Comparison of ENCODE assay signal across 18 cellular contexts in the genomic region with DNA sequence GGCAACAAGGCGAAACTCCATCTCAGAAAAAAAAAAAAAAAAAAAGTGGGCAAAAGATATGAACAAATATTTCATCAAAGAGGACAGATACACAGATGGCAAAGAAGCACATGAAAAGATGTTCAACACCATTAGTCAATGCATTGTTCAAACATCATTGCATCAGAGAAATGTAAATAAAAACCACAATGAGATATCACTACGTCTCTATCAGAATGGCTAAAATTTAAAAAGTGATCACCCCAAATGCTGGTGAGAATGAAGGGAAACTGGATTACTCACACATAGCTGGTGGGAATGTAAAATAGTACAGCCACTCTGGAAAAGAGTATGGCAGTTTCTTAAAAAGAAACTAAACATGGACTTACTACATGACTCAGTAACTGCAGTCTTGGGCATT. TPM values are rescaled to one million over a fixed set of nuclear protein-coding genes. Genes with fewer than 3 reads are reported as not detected.
DNase-seq lines count a peak whose midpoint lies in the region; ATAC-seq, FAIRE-seq and TF ChIP-seq lines count a peak whose summit lies in the region.
"Had no signal": no experiment of that assay in that cellular context is flagged by ENCODE, and none has a peak within 500 bp of the region (broad histone marks: within the 10 kb centered on the region; RNA-seq: fewer than 3 reads in every experiment).

No MANE protein-coding gene starts in this region.

- CTCF ChIA-PET in A549 (lab: Yijun Ruan, JAX) (interaction anchor here (0.6 kb wide), 1 partner anchor 228 kb away, joined by 3 read pairs; no protein-coding TSS in a partner anchor), PC-3 (lab: Charles Lee) (interaction anchor here (0.6 kb wide), 1 partner anchor 469 kb away, joined by 3 read pairs; no protein-coding TSS in a partner anchor)

- no peak overlapping the region for H3K4me3 ChIP-seq in A549
- no peak overlapping the region for H3K4me3 ChIP-seq in PC-3 (ENCODE audit: low read length)
- H3K4me3 ChIP-seq in epithelial cell of esophagus (ENCODE audit: low read length), result no peak overlapping the region
- H3K4me3 ChIP-seq: GM23338, Peyer's patch had no signal

- no peak overlapping the region for H3K9ac ChIP-seq in PC-3 (ENCODE audit: low read length)
- H3K9ac ChIP-seq: SK-N-SH had no signal

- WGBS in A549 (ENCODE audit: missing lambda C conversion rate), result 44% methylated on average over 2 of the region's 2 CpGs

- peaks cover 79% of the 10 kb centered on the region for H3K79me2 ChIP-seq in PC-3 (ENCODE audit: low read length)

- H3K4me2 ChIP-seq in A549 (peak overlapping the region; percentile 46), PC-3 (ENCODE audit: low read length) (peak overlapping the region; percentile 14; the same call in 1 of the 2 replicates)
- H3K4me2 ChIP-seq: GM23338, SK-N-SH had no signal

- H3K27ac ChIP-seq in A549 (peak overlapping the region in 1 of 2 experiments; percentile 24; a peak in 2 of 6 replicates), PC-3 (ENCODE audit: low read length) (0 out of 2 replicates have a peak overlapping the region, but pooled peaks have one; percentile 1)
- H3K27ac ChIP-seq: C4-2B, Peyer's patch had no signal

- H3F3A ChIP-seq in PC-3 (ENCODE audit: low read length, unreplicated experiment), result no peaks in the 10 kb centered on the region

- intact Hi-C loops in PC-3 (cut with micrococcal nuclease), result no loop called here

- no peak for FAIRE-seq in A549 (lab: Jason Lieb, UNC)

- TF ChIP-seq EP300 in A549 (IDR thresholded peaks at IDR 0.05), result no peak

- TF ChIP-seq CTCF in A549 (IDR thresholded peaks at IDR 0.05), result no peak
- no peak for TF ChIP-seq CTCF in PC-3 (conservative IDR thresholded peaks at IDR 0.05; ENCODE audit: low read depth, low read length)
- no peak for TF ChIP-seq CTCF in epithelial cell of esophagus (IDR thresholded peaks at IDR 0.05; ENCODE audit: insufficient read depth, low read depth, low read length, missing control alignments)

- POLR2A ChIA-PET in A549 (lab: Yijun Ruan, JAX) (no interaction called here), PC-3 (lab: Charles Lee; ENCODE audit: unreplicated experiment) (no interaction called here)

- no peaks in the 10 kb centered on the region for H3K9me3 ChIP-seq in A549
- no peaks in the 10 kb centered on the region for H3K9me3 ChIP-seq in PC-3 (ENCODE audit: low read length)
- H3K9me3 ChIP-seq: Peyer's patch, SK-N-SH had no signal

- peaks cover 22% of the 10 kb centered on the region for H3K4me1 ChIP-seq in A549
- H3K4me1 ChIP-seq in PC-3 (ENCODE audit: insufficient read depth, low read length), result peaks cover 17% of the 10 kb centered on the region

- DNase-seq in A549 (ENCODE audit: low read depth in 1 of 2, low spot score in 1 of 2) (peak in 1 of 2 experiments; percentile 29), ELR (ENCODE audit: low read depth) (peak; percentile 42), PC-3 (peak; percentile 35), epithelial cell of esophagus (ENCODE audit: low read depth) (peak; percentile 18), 8988T (no peak)
- DNase-seq in activated CD4-positive, CD25-positive, alpha-beta regulatory T cell treated with anti-CD3 and anti-CD28 coated beads, Interleukin-2, amount 50 U/mL, for 72 hours, result no peak
- no peak for DNase-seq in NK-92 treated with Interleukin-12 subunit alpha and Interleukin-12 subunit beta, amount 100 ng/mL, for 24 hours (lab: John Stamatoyannopoulos, UW)
- DNase-seq: MM.1S, NCI-H187, NCI-H510A, NCI-H82, Peyer's patch, Right ventricle myocardium superior, SK-N-SH, T-cell had no signal

- TF ChIP-seq RAD21 in A549 (conservative IDR thresholded peaks at IDR 0.05 in 1 of 2, IDR thresholded peaks at IDR 0.05 in 1 of 2), result no peak

- ATAC-seq in A549, result no peak
- ATAC-seq in PC-3, result no peak
- no peak for ATAC-seq in GM18519 (IDR thresholded peaks at IDR 0.05; ENCODE audit: low FRiP score, unreplicated experiment)
- ATAC-seq: GM23338, T-cell had no signal

- no peaks in the 10 kb centered on the region for H3K27me3 ChIP-seq in PC-3 (ENCODE audit: low read length)
- H3K27me3 ChIP-seq: Peyer's patch had no signal

- H4K20me1 ChIP-seq in PC-3 (ENCODE audit: low read length), result no peaks in the 10 kb centered on the region

- no TSS peak for BruUV-seq in PC-3 (replicated peaks; lab: Mats Ljungman, UMichigan)

- no peak overlapping the region for H2AFZ ChIP-seq in PC-3 (ENCODE audit: low read length)
- H2AFZ ChIP-seq: GM23338 had no signal

- H3K36me3 ChIP-seq in PC-3 (ENCODE audit: low read depth, low read length), result no peaks in the 10 kb centered on the region
- H3K36me3 ChIP-seq: Peyer's patch had no signal

- H3K9me2 ChIP-seq in PC-3 (replicated peaks; ENCODE audit: low read length), result no peaks in the 10 kb centered on the region

- TF ChIP-seq POLR2A in A549 (IDR thresholded peaks at IDR 0.05; ENCODE audit: low read length), result no peak

TF ChIP-seq in A549, 52 proteins besides CTCF, POLR2A, EP300 and RAD21:
- TF ChIP-seq FOSL2 (IDR thresholded peaks at IDR 0.05), result no peak
- peak; percentile 52; the same call in 1 of the 2 replicates for TF ChIP-seq FOSL2 (CRISPR knock-in tag; IDR thresholded peaks at IDR 0.05)
- peak; percentile 53 to 73; a peak in 3 of 4 replicates for TF ChIP-seq CEBPB (IDR thresholded peaks at IDR 0.05)
- TF ChIP-seq CHD2 (IDR thresholded peaks at IDR 0.05; ENCODE audit: low read length, partially characterized antibody), result no peak
TF ChIP-seq in A549: peak in this region for 2.

RNA-seq across cellular contexts. Expression of gene L2HGDH, which starts 3.7 kb away (rescaled TPM):
- polyA plus RNA-seq in A549 (2011; rRNA removed), result 12.6 and 14.5 TPM in 2 replicates
- polyA plus RNA-seq in A549 (2012; cell fraction: cytosol; rRNA removed), result 10.2 and 11.8 TPM in 2 replicates
- 4.8 and 6.6 TPM in 2 replicates for polyA plus RNA-seq in A549 (2012; cell fraction: nucleus; rRNA removed)
- 17.4 to 18.1 TPM (median 18.0 TPM) in 3 replicates for polyA plus RNA-seq in A549 (2017; fragmentation: RNase III; extraction: RNeasy Plus Mini Kit Qiagen cat#74134 plus additional on column Dnase treatment)
- polyA minus RNA-seq in A549 (2011; rRNA and poly(A)+ RNA removed), result 7.5 and 8.1 TPM in 2 replicates
- 27.8 and 41.6 TPM in 2 replicates for total RNA-seq in PC-3 (2014; rRNA removed)

RNA-seq across cellular contexts. Expression of gene DMAC2L, which starts 3.8 kb away (rescaled TPM):
- polyA plus RNA-seq in A549 (2011; rRNA removed) (15.2 and 24.6 TPM in 2 replicates), A549 (2017; fragmentation: RNase III; extraction: RNeasy Plus Mini Kit Qiagen cat#74134 plus additional on column Dnase treatment) (10.0 to 15.2 TPM (median 14.0 TPM) in 3 replicates)
- polyA plus RNA-seq in A549 (2012; cell fraction: cytosol; rRNA removed), result 17.2 and 18.1 TPM in 2 replicates
- polyA plus RNA-seq in A549 (2012; cell fraction: nucleus; rRNA removed), result 7.6 and 8.9 TPM in 2 replicates
- polyA minus RNA-seq in A549 (2011; rRNA and poly(A)+ RNA removed), result 15.1 and 16.5 TPM in 2 replicates
- total RNA-seq in PC-3 (2014; rRNA removed), result 2.3 and 18.1 TPM in 2 replicates

Comparison
In these comparisons a context has a peak if more than half of its experiments do, and no peak if none do; other contexts are left out.
1. DNase-seq: peak in ELR (single experiment), PC-3 (single experiment) and epithelial cell of esophagus (single experiment); none in activated CD4-positive, CD25-positive, alpha-beta regulatory T cell treated with anti-CD3 and anti-CD28 coated beads, Interleukin-2, amount 50 U/mL, for 72 hours (single experiment), NK-92 treated with Interleukin-12 subunit alpha and Interleukin-12 subunit beta, amount 100 ng/mL, for 24 hours (single experiment) and 8988T (single experiment).